In the genomic region with DNA sequence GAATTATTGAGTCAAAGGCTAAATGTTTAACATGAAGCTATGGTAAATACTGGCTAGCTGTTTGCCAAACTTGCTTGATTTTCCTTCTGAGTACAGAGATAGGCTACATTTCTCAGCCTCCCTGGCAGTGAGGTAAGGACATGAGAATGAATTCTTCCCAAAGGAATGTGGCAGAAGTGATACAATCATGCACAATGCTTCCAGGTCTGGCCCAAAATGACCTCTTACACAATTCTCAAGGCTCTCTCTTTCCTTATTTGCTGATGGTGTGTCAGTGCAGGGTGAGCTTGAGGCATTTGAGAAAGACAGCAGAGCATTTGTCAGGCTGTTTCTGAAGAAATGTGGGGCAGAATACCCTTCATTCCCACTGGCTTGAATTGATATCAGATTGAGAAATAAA, we compare ENCODE assay signal across 1 cellular context.
TF ChIP-seq lines count a peak whose summit lies in the region.

No MANE protein-coding gene starts in this region.

TF ChIP-seq in WTC11, 78 proteins besides CTCF, POLR2A, EP300 and RAD21 (continued from another document):
- TF ChIP-seq, protein P1, sequence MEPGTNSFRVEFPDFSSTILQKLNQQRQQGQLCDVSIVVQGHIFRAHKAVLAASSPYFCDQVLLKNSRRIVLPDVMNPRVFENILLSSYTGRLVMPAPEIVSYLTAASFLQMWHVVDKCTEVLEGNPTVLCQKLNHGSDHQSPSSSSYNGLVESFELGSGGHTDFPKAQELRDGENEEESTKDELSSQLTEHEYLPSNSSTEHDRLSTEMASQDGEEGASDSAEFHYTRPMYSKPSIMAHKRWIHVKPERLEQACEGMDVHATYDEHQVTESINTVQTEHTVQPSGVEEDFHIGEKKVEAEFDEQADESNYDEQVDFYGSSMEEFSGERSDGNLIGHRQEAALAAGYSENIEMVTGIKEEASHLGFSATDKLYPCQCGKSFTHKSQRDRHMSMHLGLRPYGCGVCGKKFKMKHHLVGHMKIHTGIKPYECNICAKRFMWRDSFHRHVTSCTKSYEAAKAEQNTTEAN (CRISPR knock-in tag; IDR thresholded peaks at IDR 0.05): no peak
